In the genomic region with DNA sequence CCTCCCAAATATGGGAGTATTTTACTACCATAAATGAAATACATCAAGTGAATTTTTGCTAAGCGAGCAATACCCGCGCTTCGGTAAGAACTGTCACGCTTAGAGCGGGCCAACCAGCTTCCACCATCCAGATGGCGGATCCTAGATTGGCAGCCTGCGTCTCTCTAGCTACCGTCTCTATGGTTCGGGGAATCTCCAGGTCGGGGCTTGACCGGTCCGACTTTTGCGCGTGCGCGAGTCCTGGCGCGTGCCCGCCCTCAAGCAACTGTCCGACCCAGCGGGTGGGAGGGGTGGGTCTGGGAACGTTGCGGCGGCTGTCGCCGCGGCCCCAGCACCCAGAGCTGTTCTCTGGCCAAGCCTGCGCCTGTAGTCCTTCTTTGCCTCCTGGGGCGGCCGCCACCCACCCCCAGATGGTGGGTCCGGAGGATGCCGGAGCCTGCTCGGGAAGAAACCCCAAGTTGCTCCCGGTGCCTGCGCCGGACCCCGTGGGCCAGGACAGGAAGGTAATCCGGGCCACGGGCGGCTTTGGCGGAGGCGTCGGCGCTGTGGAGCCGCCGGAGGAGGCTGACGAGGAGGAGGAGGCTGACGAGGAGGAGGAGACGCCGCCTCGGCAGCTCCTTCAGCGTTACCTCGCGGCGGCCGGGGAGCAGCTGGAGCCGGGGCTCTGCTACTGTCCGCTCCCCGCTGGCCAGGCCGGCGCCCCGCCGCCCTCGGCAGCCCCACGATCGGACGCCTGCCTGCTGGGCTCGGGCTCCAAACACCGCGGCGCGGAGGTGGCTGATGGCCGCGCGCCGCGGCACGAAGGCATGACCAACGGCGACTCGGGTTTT, we compare ENCODE assay signal across 8 cellular contexts. TPM values are rescaled to one million over a fixed set of nuclear protein-coding genes. Genes with fewer than 3 reads are reported as not detected.
DNase-seq lines count a peak whose midpoint lies in the region; ATAC-seq, FAIRE-seq and TF ChIP-seq lines count a peak whose summit lies in the region.

Gene TBC1D12, plus strand, starts transcription at position 338 of the 830 bp plus-strand sequence. Its CDS starts 73 bp downstream, at position 411.

- no peaks in the 10 kb centered on the region for H3K27me3 ChIP-seq in pancreas

- ATAC-seq in left cardiac atrium = peak; percentile 97 to 98
- peak; percentile 90 to 96 (median 92) for ATAC-seq in pancreas

- no peak for TF ChIP-seq CTCF in pancreas (IDR thresholded peaks at IDR 0.05)

- no peaks in the 10 kb centered on the region for H3K36me3 ChIP-seq in pancreas

- no peak for FAIRE-seq in pancreas (lab: Jason Lieb, UNC)

- DNase-seq in GM04504 (ENCODE audit: low read depth) (peak; percentile 92), H4 (ENCODE audit: low spot score) (peak; percentile 93), Kasumi-1 (lab: John Stamatoyannopoulos, UW) (peak; percentile 67 to 70), RKO (ENCODE audit: low spot score) (peak; percentile 97), left cardiac atrium (peak; percentile 97), pancreas (peak; percentile 94 to 98 (median 96)), activated gamma-delta T cell (lab: John Stamatoyannopoulos, UW) (no peak)

- peak within 1 kb of the TSS; percentile 62 to 90 (median 82) for H3K4me3 ChIP-seq in pancreas

- WGBS in pancreas, 2 donors = 0% methylated on average over 60 to 82 of the region's 82 CpGs

- peaks cover 4 to 11% (median 10%) of the 10 kb centered on the region in 3 donors for H3K4me1 ChIP-seq in pancreas

- intact Hi-C loops in left cardiac atrium (cut with DNase I) = loop anchor here (5.0 kb wide), 1 partner anchor 40 kb away; the partner anchor contains the start of gene NOC3L (in 2 of the 2)
- intact Hi-C loops in pancreas (cut with DNase I) = no loop called here

- H3K9me3 ChIP-seq in pancreas = no peaks in the 10 kb centered on the region

- peak within 1 kb of the TSS; percentile 85 for H3K27ac ChIP-seq in angular gyrus (ENCODE audit: low read depth, low read length)
- H3K27ac ChIP-seq in pancreas = peak within 1 kb of the TSS; percentile 93 to 97 (median 96)

RNA-seq across cellular contexts. Expression of gene TBC1D12, which starts in this region (rescaled TPM):
- total RNA-seq in H4 (2014; rRNA removed; shearing (Covaris generic)) = 4.1 and 4.9 TPM in 2 replicates
- total RNA-seq in left cardiac atrium (1 to 10 TPM; 6.6 to 6.9 TPM), pancreas (1 to 10 TPM; 4.1 to 8.2 (median 5.3) TPM)
- polyA plus RNA-seq in pancreas = 1 to 10 TPM; 5.4 to 9.2 TPM

Comparison
In these comparisons a context has a peak if more than half of its experiments do, and no peak if none do; other contexts are left out.
1. intact Hi-C loops: an anchor here in left cardiac atrium (5.0 kb wide); none called in pancreas.